In the genomic region with DNA sequence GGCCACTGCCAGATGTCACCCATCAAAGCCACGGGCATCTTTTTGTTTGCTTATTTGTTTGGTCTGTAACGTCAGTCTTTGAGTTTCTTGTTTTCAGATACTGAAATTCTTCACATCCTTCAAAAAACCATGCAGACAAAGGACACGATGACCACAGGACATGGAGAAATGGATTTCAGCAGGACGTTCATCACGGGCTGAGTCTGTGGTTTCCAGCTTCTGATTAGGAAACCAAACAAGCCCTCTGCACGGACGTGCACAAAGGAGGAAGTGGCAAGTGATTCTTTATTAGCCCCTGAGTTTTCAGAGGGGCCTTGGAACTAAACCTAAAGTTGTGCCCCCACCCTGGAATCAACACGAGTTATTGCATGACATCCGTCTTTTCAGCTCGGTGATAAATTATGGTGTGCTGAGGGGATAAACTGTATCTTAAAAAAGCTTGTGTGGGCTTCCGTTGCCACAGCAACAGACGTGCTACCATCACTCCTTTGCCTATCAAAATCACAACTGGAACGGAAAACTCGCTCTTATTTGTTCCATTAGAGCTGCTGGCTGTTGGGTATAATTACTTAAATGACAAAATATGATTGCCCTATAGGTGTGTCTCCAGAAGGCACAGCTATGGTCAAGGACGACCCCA, we compare ENCODE assay signal across 25 cellular contexts.
DNase-seq lines count a peak whose midpoint lies in the region; ATAC-seq lines count a peak whose summit lies in the region.
"Had no signal": no experiment of that assay in that cellular context is flagged by ENCODE, and none has a peak within 500 bp of the region (broad histone marks: within the 10 kb centered on the region; RNA-seq: fewer than 3 reads in every experiment).

No MANE protein-coding gene starts in this region.

- peak overlapping the region; percentile 58 for H3K27ac ChIP-seq in temporal lobe (ENCODE audit: low read depth, low read length)
- H3K27ac ChIP-seq: 22Rv1, esophagus squamous epithelium, psoas muscle had no signal

- H3K27me3 Mint-ChIP-seq in effector memory CD8-positive, alpha-beta T cell = no peaks in the 10 kb centered on the region
- H3K27me3 Mint-ChIP-seq: activated naive CD8-positive, alpha-beta T cell treated with anti-CD3 and anti-CD28 coated beads, Interleukin-2, amount 10 ng/mL, durations not matched to agents 7 days and 5 days; naive B cell had no signal

- H3K27ac Mint-ChIP-seq in effector memory CD8-positive, alpha-beta T cell = peak overlapping the region; percentile 55 to 74
- H3K27ac Mint-ChIP-seq: activated naive CD8-positive, alpha-beta T cell treated with anti-CD3 and anti-CD28 coated beads, Interleukin-2, amount 10 ng/mL, durations not matched to agents 7 days and 5 days; activated T-helper 1 cell treated with anti-CD3 and anti-CD28 coated beads, Interleukin-12 subunit alpha, Interleukin-12 subunit beta, Interleukin-2, Interleukin-4 antibody, amounts not matched to agents 30 ng/mL and 10 ng/mL and 1 ng/mL, durations not matched to agents 14 hours and 24 hours and 36 hours had no signal

- no peaks in the 10 kb centered on the region for H3K9me3 Mint-ChIP-seq in effector memory CD8-positive, alpha-beta T cell
- H3K9me3 Mint-ChIP-seq: activated naive CD8-positive, alpha-beta T cell treated with anti-CD3 and anti-CD28 coated beads, Interleukin-2, amount 10 ng/mL, durations not matched to agents 7 days and 5 days; activated T-helper 1 cell treated with anti-CD3 and anti-CD28 coated beads, Interleukin-12 subunit alpha, Interleukin-12 subunit beta, Interleukin-2, Interleukin-4 antibody, amounts not matched to agents 30 ng/mL and 10 ng/mL and 1 ng/mL, durations not matched to agents 14 hours and 24 hours and 36 hours had no signal

- no peak overlapping the region for H3K4me3 Mint-ChIP-seq in effector memory CD8-positive, alpha-beta T cell
- H3K4me3 Mint-ChIP-seq: activated naive CD8-positive, alpha-beta T cell treated with anti-CD3 and anti-CD28 coated beads, Interleukin-2, amount 10 ng/mL, durations not matched to agents 7 days and 5 days; activated T-helper 1 cell treated with anti-CD3 and anti-CD28 coated beads, Interleukin-12 subunit alpha, Interleukin-12 subunit beta, Interleukin-2, Interleukin-4 antibody, amounts not matched to agents 30 ng/mL and 10 ng/mL and 1 ng/mL, durations not matched to agents 14 hours and 24 hours and 36 hours; naive B cell had no signal

- H3K4me1 Mint-ChIP-seq in effector memory CD8-positive, alpha-beta T cell (ENCODE audit: low read depth in 2 of 2) = peaks cover 9 to 21% of the 10 kb centered on the region in 2 donors
- H3K4me1 Mint-ChIP-seq: activated naive CD8-positive, alpha-beta T cell treated with anti-CD3 and anti-CD28 coated beads, Interleukin-2, amount 10 ng/mL, durations not matched to agents 7 days and 5 days had no signal

- H3K36me3 Mint-ChIP-seq in effector memory CD8-positive, alpha-beta T cell (ENCODE audit: insufficient read depth) = peaks cover 31% of the 10 kb centered on the region
- H3K36me3 Mint-ChIP-seq: activated naive CD8-positive, alpha-beta T cell treated with anti-CD3 and anti-CD28 coated beads, Interleukin-2, amount 10 ng/mL, durations not matched to agents 7 days and 5 days had no signal

- ATAC-seq in effector memory CD8-positive, alpha-beta T cell (replicated peaks) = peak; percentile 8
- no peak for ATAC-seq in GM19397 (IDR thresholded peaks at IDR 0.05; ENCODE audit: unreplicated experiment)
- ATAC-seq: psoas muscle had no signal

- DNase-seq in NCI-H1694 (lab: John Stamatoyannopoulos, UW) = peak; percentile 45
- DNase-seq in NCI-H1694 treated with DMSO at 0.1 percent for 48 hours (lab: John Stamatoyannopoulos, UW) = no peak
- peak; percentile 7 for DNase-seq in SIG-M5 (lab: John Stamatoyannopoulos, UW)
- DNase-seq in effector memory CD8-positive, alpha-beta T cell = no peak
- no peak for DNase-seq in globus pallidus (ENCODE audit: low spot score)
- DNase-seq in NCI-H128 (lab: John Stamatoyannopoulos, UW; ENCODE audit: unreplicated experiment) = no peak
- DNase-seq: activated CD4-positive, CD25-positive, alpha-beta regulatory T cell; activated CD8-positive, alpha-beta memory T cell treated with anti-CD3 and anti-CD28 coated beads for 24 hours; activated naive CD8-positive, alpha-beta T cell treated with anti-CD3 and anti-CD28 coated beads, Interleukin-2, amount 10 ng/mL, durations not matched to agents 7 days and 5 days; C1 segment of cervical spinal cord; esophagus squamous epithelium; GDM1; islet precursor cell; mammary epithelial cell; naive B cell; NCI-H2227 treated with DMSO at 0.1 percent for 48 hours; psoas muscle; small intestine; stimulated activated CD4-positive, alpha-beta T cell treated with anti-CD3 and anti-CD28 coated beads, Interleukin-4, amount 100 ng/mL, for 4 hours; substantia nigra; T-helper 2 cell had no signal

Comparison
In these comparisons a context has a peak if more than half of its experiments do, and no peak if none do; other contexts are left out.
1. DNase-seq: peak in NCI-H1694 (single experiment) and SIG-M5 (single experiment); none in NCI-H1694 treated with DMSO at 0.1 percent for 48 hours (single experiment), effector memory CD8-positive, alpha-beta T cell (0 of 3), globus pallidus (single experiment) and NCI-H128 (single experiment).